2 cellular contexts compared by ENCODE assay signal in the genomic region with DNA sequence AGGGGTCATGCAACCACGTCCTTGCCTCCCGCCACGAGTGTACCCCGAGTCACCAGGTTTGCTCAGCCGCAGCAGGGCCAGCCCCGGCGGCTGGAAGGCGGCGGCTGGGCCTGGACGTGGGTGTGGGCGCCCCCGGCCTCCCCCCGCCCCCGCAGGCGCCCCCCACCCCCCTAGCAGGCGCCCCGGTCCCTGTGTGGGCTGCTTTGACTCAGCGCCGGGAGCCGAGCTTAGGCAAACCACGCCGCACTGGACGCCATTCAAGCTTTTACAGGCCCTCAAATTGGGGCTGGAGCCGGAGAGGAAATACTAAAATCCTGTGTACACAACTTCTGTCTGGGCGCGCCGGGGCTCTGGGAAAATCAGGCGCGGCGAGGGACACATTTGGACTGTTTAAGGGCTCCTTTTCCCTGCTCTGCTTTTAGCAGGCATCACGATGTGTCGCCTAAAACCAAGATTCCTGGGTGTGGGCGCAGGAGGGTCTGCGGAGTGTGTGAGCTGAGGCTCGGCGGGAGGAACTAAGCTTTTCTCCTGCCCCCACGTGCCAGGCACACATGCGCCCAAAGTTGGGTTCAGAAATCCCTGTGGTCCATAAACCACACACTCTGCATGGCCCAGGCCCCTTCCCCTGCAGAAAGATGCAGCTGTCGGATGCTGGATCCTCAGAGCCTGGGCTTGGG.
TF ChIP-seq lines count a peak whose summit lies in the region.

No MANE protein-coding gene starts in this region.

TF ChIP-seq in IMR-90, 13 proteins besides CTCF, POLR2A, EP300 and RAD21 (continued from another document):
- TF ChIP-seq, protein P1, sequence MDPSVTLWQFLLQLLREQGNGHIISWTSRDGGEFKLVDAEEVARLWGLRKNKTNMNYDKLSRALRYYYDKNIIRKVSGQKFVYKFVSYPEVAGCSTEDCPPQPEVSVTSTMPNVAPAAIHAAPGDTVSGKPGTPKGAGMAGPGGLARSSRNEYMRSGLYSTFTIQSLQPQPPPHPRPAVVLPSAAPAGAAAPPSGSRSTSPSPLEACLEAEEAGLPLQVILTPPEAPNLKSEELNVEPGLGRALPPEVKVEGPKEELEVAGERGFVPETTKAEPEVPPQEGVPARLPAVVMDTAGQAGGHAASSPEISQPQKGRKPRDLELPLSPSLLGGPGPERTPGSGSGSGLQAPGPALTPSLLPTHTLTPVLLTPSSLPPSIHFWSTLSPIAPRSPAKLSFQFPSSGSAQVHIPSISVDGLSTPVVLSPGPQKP (IDR thresholded peaks at IDR 0.05; ENCODE audit: borderline replicate concordance, low read depth, low read length) = no peak
- TF ChIP-seq MAZ (IDR thresholded peaks at IDR 0.05; ENCODE audit: borderline replicate concordance, low read depth, low read length) = no peak
- TF ChIP-seq BHLHE40 (IDR thresholded peaks at IDR 0.05; ENCODE audit: low read depth, low read length) = no peak
- no peak for TF ChIP-seq MAFK (IDR thresholded peaks at IDR 0.05; ENCODE audit: low read depth, low read length)
TF ChIP-seq in IMR-90: peak in this region for 0.

TF ChIP-seq in HEK293T, 16 proteins besides CTCF, POLR2A, EP300 and RAD21 (continued from another document):
- TF ChIP-seq, protein P2, sequence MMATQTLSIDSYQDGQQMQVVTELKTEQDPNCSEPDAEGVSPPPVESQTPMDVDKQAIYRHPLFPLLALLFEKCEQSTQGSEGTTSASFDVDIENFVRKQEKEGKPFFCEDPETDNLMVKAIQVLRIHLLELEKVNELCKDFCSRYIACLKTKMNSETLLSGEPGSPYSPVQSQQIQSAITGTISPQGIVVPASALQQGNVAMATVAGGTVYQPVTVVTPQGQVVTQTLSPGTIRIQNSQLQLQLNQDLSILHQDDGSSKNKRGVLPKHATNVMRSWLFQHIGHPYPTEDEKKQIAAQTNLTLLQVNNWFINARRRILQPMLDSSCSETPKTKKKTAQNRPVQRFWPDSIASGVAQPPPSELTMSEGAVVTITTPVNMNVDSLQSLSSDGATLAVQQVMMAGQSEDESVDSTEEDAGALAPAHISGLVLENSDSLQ (IDR thresholded peaks at IDR 0.05) = no peak
- TF ChIP-seq HDGF (IDR thresholded peaks at IDR 0.05; ENCODE audit: borderline replicate concordance) (no peak), LEF1 (IDR thresholded peaks at IDR 0.05; ENCODE audit: borderline replicate concordance) (no peak), FOXM1 (IDR thresholded peaks at IDR 0.05; ENCODE audit: borderline replicate concordance) (no peak), L3MBTL2 (conservative IDR thresholded peaks at IDR 0.05) (no peak), BHLHE40 (IDR thresholded peaks at IDR 0.05; ENCODE audit: borderline replicate concordance) (no peak), CTBP1 (IDR thresholded peaks at IDR 0.05; ENCODE audit: borderline replicate concordance) (no peak), SUZ12 (IDR thresholded peaks at IDR 0.05) (no peak), FOXK2 (IDR thresholded peaks at IDR 0.05) (no peak), NFRKB (IDR thresholded peaks at IDR 0.05) (no peak)
